1 cellular context compared by ENCODE assay signal in genomic region chr6:17754254-17754653, GRCh38.
TF ChIP-seq lines count a peak whose summit lies in the region.

No MANE protein-coding gene starts in this region.

TF ChIP-seq in GM23338, 12 proteins besides CTCF, POLR2A, EP300 and RAD21 (continued from another document):
- no peak for TF ChIP-seq POLR2AphosphoS5 (IDR thresholded peaks at IDR 0.05; ENCODE audit: low read depth)
- no peak for TF ChIP-seq EZH2 (IDR thresholded peaks at IDR 0.05; ENCODE audit: low read depth, unreplicated experiment)
